In the genomic region with DNA sequence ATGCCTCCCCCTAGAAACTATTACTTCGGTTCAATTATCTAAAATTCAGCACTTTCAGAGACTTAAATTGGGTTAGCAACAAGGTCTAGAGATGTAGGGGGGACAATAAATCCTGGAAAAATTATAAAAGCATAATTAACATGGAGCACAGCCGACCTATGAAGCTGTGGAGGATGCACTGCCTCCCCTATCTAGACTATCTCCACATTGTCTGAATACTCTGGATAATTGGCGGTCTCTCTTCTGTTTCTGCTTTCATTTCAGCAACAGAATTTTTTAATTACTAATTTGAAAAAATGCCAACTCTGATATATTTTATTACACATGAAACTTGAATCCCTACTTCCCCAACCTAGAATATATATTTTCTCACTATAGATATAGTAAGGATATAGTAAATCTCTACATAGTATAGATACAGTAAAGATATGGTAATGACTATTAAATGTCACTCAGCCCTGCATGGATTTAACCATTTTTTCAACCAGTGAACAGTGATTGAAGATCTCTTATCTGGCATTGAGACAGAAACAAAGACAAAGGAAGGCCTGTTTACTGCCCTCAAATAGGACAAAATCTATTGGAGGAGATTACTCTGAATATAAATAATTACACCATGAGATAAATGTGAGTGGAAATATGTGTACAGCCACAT, we compare ENCODE assay signal across 21 cellular contexts.
"Had no signal": no experiment of that assay in that cellular context is flagged by ENCODE, and none has a peak within 500 bp of the region (broad histone marks: within the 10 kb centered on the region; RNA-seq: fewer than 3 reads in every experiment).

No MANE protein-coding gene starts in this region.

- H3K9me3 ChIP-seq: left lung, tibial nerve had no signal

- H3K27ac Mint-ChIP-seq: activated naive CD8-positive, alpha-beta T cell treated with anti-CD3 and anti-CD28 coated beads, Interleukin-2, amount 10 ng/mL, durations not matched to agents 7 days and 5 days; immature natural killer cell; natural killer cell treated with Interleukin-12 subunit alpha and Interleukin-12 subunit beta and Interleukin-15 and Interleukin-18, amount 100 ng/mL, for 72 hours; stimulated activated naive CD8-positive, alpha-beta T cell treated with anti-CD3 and anti-CD28 coated beads, Interleukin-15, Interleukin-2, amounts not matched to agents 100 ng/mL and 50 ng/mL, for 24 hours had no signal

- ATAC-seq: left lung; natural killer cell treated with Interleukin-12 subunit alpha and Interleukin-12 subunit beta and Interleukin-15 and Interleukin-18, amount 100 ng/mL, for 72 hours; right cardiac atrium; WTC11 had no signal

- H3K9me3 Mint-ChIP-seq: activated naive CD8-positive, alpha-beta T cell treated with anti-CD3 and anti-CD28 coated beads, Interleukin-2, amount 10 ng/mL, durations not matched to agents 7 days and 5 days; immature natural killer cell; natural killer cell treated with Interleukin-12 subunit alpha and Interleukin-12 subunit beta and Interleukin-15 and Interleukin-18, amount 100 ng/mL, for 72 hours; stimulated activated naive CD8-positive, alpha-beta T cell treated with anti-CD3 and anti-CD28 coated beads, Interleukin-15, Interleukin-2, amounts not matched to agents 100 ng/mL and 50 ng/mL, for 24 hours; WTC11 had no signal

- H3K36me3 Mint-ChIP-seq: activated naive CD8-positive, alpha-beta T cell treated with anti-CD3 and anti-CD28 coated beads, Interleukin-2, amount 10 ng/mL, durations not matched to agents 7 days and 5 days; immature natural killer cell; natural killer cell treated with Interleukin-12 subunit alpha and Interleukin-12 subunit beta and Interleukin-15 and Interleukin-18, amount 100 ng/mL, for 72 hours; WTC11 had no signal

- H3K4me1 Mint-ChIP-seq: activated naive CD8-positive, alpha-beta T cell treated with anti-CD3 and anti-CD28 coated beads, Interleukin-2, amount 10 ng/mL, durations not matched to agents 7 days and 5 days; immature natural killer cell had no signal

- H3K4me3 ChIP-seq: left lung, lung, tibial nerve had no signal

- DNase-seq: activated CD4-positive, alpha-beta T cell treated with anti-CD3 and anti-CD28 coated beads, Interleukin-2, amount 50 U/mL, for 48 hours; activated naive CD4-positive, alpha-beta T cell treated with Interleukin-2 at 50 U/mL for 16 hours; activated naive CD8-positive, alpha-beta T cell treated with anti-CD3 and anti-CD28 coated beads, Interleukin-2, amount 10 ng/mL, durations not matched to agents 7 days and 5 days; activated T-cell treated with anti-CD3 and anti-CD28 coated beads, Interleukin-2, amount 50 U/mL, for 48 hours; amniotic stem cell; cerebellar nuclear complex; immature natural killer cell; kidney glomerular epithelial cell; left lung; right cardiac atrium; stimulated activated CD4-positive, alpha-beta T cell treated with anti-CD3 and anti-CD28 coated beads, Interleukin-1b, Interleukin-23, amount 100 ng/mL, for 48 hours; substantia nigra; T-helper 9 cell had no signal

- H3K36me3 ChIP-seq: left lung, tibial nerve had no signal

- H3K4me3 Mint-ChIP-seq: activated naive CD8-positive, alpha-beta T cell treated with anti-CD3 and anti-CD28 coated beads, Interleukin-2, amount 10 ng/mL, durations not matched to agents 7 days and 5 days; immature natural killer cell; natural killer cell treated with Interleukin-12 subunit alpha and Interleukin-12 subunit beta and Interleukin-15 and Interleukin-18, amount 100 ng/mL, for 72 hours; stimulated activated naive CD8-positive, alpha-beta T cell treated with anti-CD3 and anti-CD28 coated beads, Interleukin-15, Interleukin-2, amounts not matched to agents 100 ng/mL and 50 ng/mL, for 24 hours; WTC11 had no signal

- H2AFZ ChIP-seq: parathyroid adenoma had no signal

- H3K4me1 ChIP-seq: left lung, parathyroid adenoma had no signal

- H3K79me2 ChIP-seq: parathyroid adenoma had no signal

- H3K27ac ChIP-seq: coronary artery, epithelial cell of prostate, left lung, parathyroid adenoma had no signal

- H3K27me3 ChIP-seq: left lung, tibial nerve had no signal
